Comparison of ENCODE assay signal across 1 cellular context in the genomic region with DNA sequence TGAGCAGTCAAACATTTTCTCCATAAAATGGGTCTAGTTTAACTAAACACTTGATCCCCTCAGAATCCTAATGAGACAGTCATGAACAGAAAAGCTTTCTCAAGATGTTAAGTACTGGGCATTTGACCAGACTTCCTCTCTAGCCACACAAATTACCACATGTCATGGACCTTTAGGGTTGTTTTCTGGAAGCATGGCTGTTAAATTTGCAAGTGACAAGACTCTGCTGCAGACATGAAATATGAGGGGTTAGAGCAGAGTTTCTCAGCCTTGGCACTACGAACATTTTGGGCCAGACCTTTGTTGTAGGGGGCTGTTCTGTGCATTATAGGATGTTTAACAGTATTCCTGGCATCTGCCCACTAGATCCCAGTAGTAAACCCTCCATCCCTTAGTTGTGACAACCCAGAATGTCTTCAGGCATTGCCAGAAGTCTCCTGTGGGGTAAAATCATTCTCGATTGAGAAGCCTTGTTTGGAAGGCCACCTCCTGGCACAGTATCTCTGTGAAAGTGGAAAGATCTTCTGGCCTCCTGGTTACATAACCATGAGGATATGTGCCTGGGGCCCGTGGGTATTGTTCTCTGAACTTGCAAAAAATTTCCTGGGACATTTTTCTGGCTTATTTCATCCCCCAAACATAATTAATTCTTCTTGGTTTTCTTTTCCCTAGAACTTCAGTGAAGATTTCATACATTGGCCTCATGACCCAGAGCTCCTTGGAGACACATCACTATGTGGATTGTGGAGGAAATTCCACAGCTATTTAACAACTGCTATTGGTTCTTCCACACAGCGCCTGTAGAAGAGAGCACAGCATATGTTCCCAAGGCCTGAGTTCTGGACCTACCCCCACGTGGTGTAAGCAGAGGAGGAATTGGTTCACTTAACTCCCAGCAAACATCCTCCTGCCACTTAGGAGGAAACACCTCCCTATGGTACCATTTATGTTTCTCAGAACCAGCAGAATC.
TF ChIP-seq lines count a peak whose summit lies in the region.

No MANE protein-coding gene starts in this region.

TF ChIP-seq in HEK293, 187 proteins besides CTCF, POLR2A, EP300 and RAD21:
- TF ChIP-seq, protein P1, sequence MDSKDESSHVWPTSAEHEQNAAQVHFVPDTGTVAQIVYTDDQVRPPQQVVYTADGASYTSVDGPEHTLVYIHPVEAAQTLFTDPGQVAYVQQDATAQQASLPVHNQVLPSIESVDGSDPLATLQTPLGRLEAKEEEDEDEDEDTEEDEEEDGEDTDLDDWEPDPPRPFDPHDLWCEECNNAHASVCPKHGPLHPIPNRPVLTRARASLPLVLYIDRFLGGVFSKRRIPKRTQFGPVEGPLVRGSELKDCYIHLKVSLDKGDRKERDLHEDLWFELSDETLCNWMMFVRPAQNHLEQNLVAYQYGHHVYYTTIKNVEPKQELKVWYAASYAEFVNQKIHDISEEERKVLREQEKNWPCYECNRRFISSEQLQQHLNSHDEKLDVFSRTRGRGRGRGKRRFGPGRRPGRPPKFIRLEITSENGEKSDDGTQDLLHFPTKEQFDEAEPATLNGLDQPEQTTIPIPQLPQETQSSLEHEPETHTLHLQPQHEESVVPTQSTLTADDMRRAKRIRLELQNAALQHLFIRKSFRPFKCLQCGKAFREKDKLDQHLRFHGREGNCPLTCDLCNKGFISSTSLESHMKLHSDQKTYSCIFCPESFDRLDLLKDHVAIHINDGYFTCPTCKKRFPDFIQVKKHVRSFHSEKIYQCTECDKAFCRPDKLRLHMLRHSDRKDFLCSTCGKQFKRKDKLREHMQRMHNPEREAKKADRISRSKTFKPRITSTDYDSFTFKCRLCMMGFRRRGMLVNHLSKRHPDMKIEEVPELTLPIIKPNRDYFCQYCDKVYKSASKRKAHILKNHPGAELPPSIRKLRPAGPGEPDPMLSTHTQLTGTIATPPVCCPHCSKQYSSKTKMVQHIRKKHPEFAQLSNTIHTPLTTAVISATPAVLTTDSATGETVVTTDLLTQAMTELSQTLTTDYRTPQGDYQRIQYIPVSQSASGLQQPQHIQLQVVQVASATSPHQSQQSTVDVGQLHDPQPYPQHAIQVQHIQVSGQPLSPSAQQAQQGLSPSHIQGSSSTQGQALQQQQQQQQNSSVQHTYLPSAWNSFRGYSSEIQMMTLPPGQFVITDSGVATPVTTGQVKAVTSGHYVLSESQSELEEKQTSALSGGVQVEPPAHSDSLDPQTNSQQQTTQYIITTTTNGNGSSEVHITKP (tag by site-specific recombination; IDR thresholded peaks at IDR 0.05) = peak; percentile 56
- 0 out of 2 replicates have a peak, but pooled peaks have one; percentile 15 for TF ChIP-seq ZBTB17 (tag by site-specific recombination; IDR thresholded peaks at IDR 0.05)
- no peak for TF ChIP-seq ZNF366 (tag by site-specific recombination; conservative IDR thresholded peaks at IDR 0.05)
- TF ChIP-seq ZNF768 (tag by site-specific recombination; IDR thresholded peaks at IDR 0.05) = no peak
TF ChIP-seq in HEK293: peak in this region for 2.
